24 cellular contexts compared by ENCODE assay signal in the genomic region with DNA sequence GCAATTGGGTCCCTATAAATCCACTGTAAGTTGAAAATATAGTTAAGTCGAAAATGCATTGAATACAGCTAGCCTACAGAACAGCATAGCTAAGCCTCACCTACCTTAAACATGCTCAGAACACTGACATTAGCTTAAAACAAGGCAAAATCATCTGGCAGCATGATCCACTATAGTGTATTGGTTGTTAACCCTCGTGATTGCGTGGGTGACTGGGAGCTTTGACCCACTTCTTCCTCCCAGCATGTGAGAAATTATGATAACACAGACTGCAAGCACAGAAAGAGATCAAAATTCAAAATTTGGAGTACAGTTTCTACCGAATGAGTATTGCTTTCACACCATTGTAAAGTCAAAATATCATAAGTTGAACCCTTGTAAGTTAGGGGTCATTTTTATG. TPM values are rescaled to one million over a fixed set of nuclear protein-coding genes. Genes with fewer than 3 reads are reported as not detected.
A peak's percentile ranks its signal among the peaks of the same experiment; 100 is the strongest.
DNase-seq lines count a peak whose midpoint lies in the region; ATAC-seq, FAIRE-seq and TF ChIP-seq lines count a peak whose summit lies in the region.
"Had no signal": no experiment of that assay in that cellular context is flagged by ENCODE, and none has a peak within 500 bp of the region (broad histone marks: within the 10 kb centered on the region; RNA-seq: fewer than 3 reads in every experiment).

No MANE protein-coding gene starts in this region.

- no peak overlapping the region for H3K4me3 Mint-ChIP-seq in activated CD4-positive, alpha-beta T cell treated with anti-CD3 and anti-CD28 coated beads, Interleukin-2, amount 10 ng/mL, durations not matched to agents 24 days and 14 days
- H3K4me3 Mint-ChIP-seq: CD14-positive monocyte; CD4-positive, alpha-beta memory T cell; CD4-positive, CD25-positive, alpha-beta regulatory T cell; CD8-positive, alpha-beta memory T cell had no signal

- no peaks in the 10 kb centered on the region for H3K9me2 ChIP-seq in OCI-LY1 (ENCODE audit: low read depth, low read length)

- no TSS peak for BruUV-seq in GM12878 (replicated peaks; lab: Mats Ljungman, UMichigan)

- FAIRE-seq in GM12878 (lab: Jason Lieb, UNC), result peak; percentile 57
- FAIRE-seq: G401.6, GM12892, GM18507, GM19239 had no signal

- DNase-seq in GM12878 (ENCODE audit: low read depth, low spot score), result no peak
- DNase-seq in head of caudate nucleus, result peak in 22 of 42 donors; percentile 4 to 66 (median 26)
- DNase-seq in NCI-H524 treated with DMSO at 0.1 percent for 48 hours (lab: John Stamatoyannopoulos, UW), result no peak
- no peak for DNase-seq in activated CD4-positive, alpha-beta T cell treated with anti-CD3 and anti-CD28 coated beads, Interleukin-2, amount 10 ng/mL, durations not matched to agents 24 days and 14 days
- DNase-seq in NCI-H146 (lab: John Stamatoyannopoulos, UW), result no peak
- DNase-seq: 8988T; ACHN; BE2C; C1 segment of cervical spinal cord; CD4-positive, alpha-beta memory T cell; CD4-positive, CD25-positive, alpha-beta regulatory T cell; CD8-positive, alpha-beta memory T cell; COR-L47; DMS79 treated with DMSO at 0.1 percent for 48 hours; GF-D8 had no signal

- H3K9ac ChIP-seq in OCI-LY1 (ENCODE audit: low read length) (no peak overlapping the region), GM12878 (ENCODE audit: control insufficient read depth, insufficient read depth, low read length) (no peak overlapping the region)
- H3K9ac ChIP-seq: BLaER1 had no signal

- H3K27ac ChIP-seq in OCI-LY1 (ENCODE audit: low read depth, low read length, poor library complexity, severe bottlenecking), result no peak overlapping the region
- no peak overlapping the region for H3K27ac ChIP-seq in GM12878 (ENCODE audit: control insufficient read depth, insufficient read depth)
- H3K27ac ChIP-seq: BLaER1 had no signal

- SMC1A ChIA-PET in GM12878 (lab: Charles Lee; ENCODE audit: uncharacterized antibody, unreplicated experiment), result no interaction called here

- WGBS in GM12878 (ENCODE audit: insufficient coverage, insufficient replicate concordance, low lambda C conversion rate, missing lambda C conversion rate), result 4% methylated on average over 4 of the region's 4 CpGs

- TF ChIP-seq POLR2A in GM12878 (IDR thresholded peaks at IDR 0.05; ENCODE audit: low read depth, low read length), result no peak

- RAD21 ChIA-PET in GM12878 (lab: Charles Lee; ENCODE audit: unreplicated experiment), result no interaction called here

- H3K36me3 ChIP-seq in OCI-LY1 (ENCODE audit: insufficient read depth, low read length), result no peaks in the 10 kb centered on the region
- no peaks in the 10 kb centered on the region for H3K36me3 ChIP-seq in GM12878 (ENCODE audit: control insufficient read depth in 2 of 2, insufficient read depth in 2 of 2, low read length in 1 of 2)
- H3K36me3 ChIP-seq: BE2C, BLaER1 had no signal

- no peaks in the 10 kb centered on the region for H3K27me3 ChIP-seq in OCI-LY1 (ENCODE audit: insufficient read depth, low read length)
- H3K27me3 ChIP-seq in GM12878 (replicated peaks in 1 of 2; ENCODE audit: control insufficient read depth in 2 of 2, insufficient read depth in 2 of 2, low read length in 1 of 2), result no peaks in the 10 kb centered on the region
- H3K27me3 ChIP-seq: BE2C, BLaER1 had no signal

- H3K9me3 ChIP-seq in OCI-LY1 (ENCODE audit: low read length), result no peaks in the 10 kb centered on the region
- H3K9me3 ChIP-seq in GM12878 (replicated peaks; ENCODE audit: control insufficient read depth, insufficient read depth, low read length), result no peaks in the 10 kb centered on the region
- H3K9me3 ChIP-seq: BE2C, BLaER1 had no signal

- H3K4me3 ChIP-seq in OCI-LY1 (ENCODE audit: low read depth, low read length, poor library complexity, severe bottlenecking) (no peak overlapping the region), GM12878 (no peak overlapping the region)
- H3K4me3 ChIP-seq: BLaER1 had no signal

- ATAC-seq in GM12878 (no peak), GM18868 (IDR thresholded peaks at IDR 0.05; ENCODE audit: unreplicated experiment) (no peak)

- no peak overlapping the region for H3K27ac Mint-ChIP-seq in activated CD4-positive, alpha-beta T cell treated with anti-CD3 and anti-CD28 coated beads, Interleukin-2, amount 10 ng/mL, durations not matched to agents 24 days and 14 days
- H3K27ac Mint-ChIP-seq: CD14-positive monocyte; CD4-positive, alpha-beta memory T cell; CD4-positive, CD25-positive, alpha-beta regulatory T cell; CD8-positive, alpha-beta memory T cell had no signal

- H3K36me3 Mint-ChIP-seq in activated CD4-positive, alpha-beta T cell treated with anti-CD3 and anti-CD28 coated beads, Interleukin-2, amount 10 ng/mL, durations not matched to agents 24 days and 14 days (ENCODE audit: low read depth), result no peaks in the 10 kb centered on the region
- H3K36me3 Mint-ChIP-seq: CD14-positive monocyte; CD4-positive, alpha-beta memory T cell; CD4-positive, CD25-positive, alpha-beta regulatory T cell; CD8-positive, alpha-beta memory T cell had no signal

- TF ChIP-seq CTCF in OCI-LY1 (IDR thresholded peaks at IDR 0.05; ENCODE audit: low read length), result no peak
- no peak for TF ChIP-seq CTCF in GM12878 (IDR thresholded peaks at IDR 0.05 in 2 of 3, conservative IDR thresholded peaks at IDR 0.05 in 1 of 3; ENCODE audit: control insufficient read depth in 2 of 3, extremely low read depth in 1 of 3, insufficient read depth in 1 of 3, low read depth in 3 of 3, low read length in 3 of 3)

- H3K4me2 ChIP-seq in OCI-LY1 (ENCODE audit: low read length) (no peak overlapping the region), GM12878 (ENCODE audit: control insufficient read depth, insufficient read depth) (no peak overlapping the region)
- H3K4me2 ChIP-seq: BLaER1 had no signal

- H4K20me1 ChIP-seq in OCI-LY1 (ENCODE audit: insufficient read depth, low read length), result no peaks in the 10 kb centered on the region
- no peaks in the 10 kb centered on the region for H4K20me1 ChIP-seq in GM12878 (ENCODE audit: control insufficient read depth, insufficient read depth)
- H4K20me1 ChIP-seq: BLaER1 had no signal

- H3K4me1 ChIP-seq in OCI-LY1 (ENCODE audit: insufficient read depth, low read length, severe bottlenecking) (peaks cover 53% of the 10 kb centered on the region), GM12878 (ENCODE audit: control insufficient read depth, insufficient read depth, low read length) (no peaks in the 10 kb centered on the region)
- H3K4me1 ChIP-seq: BE2C, BLaER1 had no signal

- TF ChIP-seq RAD21 in GM12878 (IDR thresholded peaks at IDR 0.05; ENCODE audit: insufficient read depth, low read depth, low read length), result no peak

- peak overlapping the region; percentile 77 for H2AFZ ChIP-seq in OCI-LY1 (ENCODE audit: low read length)
- H2AFZ ChIP-seq in GM12878 (ENCODE audit: control insufficient read depth, low read depth, low read length), result no peak overlapping the region

- H3K9me3 Mint-ChIP-seq in activated CD4-positive, alpha-beta T cell treated with anti-CD3 and anti-CD28 coated beads, Interleukin-2, amount 10 ng/mL, durations not matched to agents 24 days and 14 days, result no peaks in the 10 kb centered on the region

- CTCF ChIA-PET in GM12878 (lab: Yijun Ruan, JAX), result no interaction called here

- no peaks in the 10 kb centered on the region for H3K27me3 Mint-ChIP-seq in activated CD4-positive, alpha-beta T cell treated with anti-CD3 and anti-CD28 coated beads, Interleukin-2, amount 10 ng/mL, durations not matched to agents 24 days and 14 days
- H3K27me3 Mint-ChIP-seq: CD4-positive, alpha-beta memory T cell; CD4-positive, CD25-positive, alpha-beta regulatory T cell; CD8-positive, alpha-beta memory T cell had no signal

- TF ChIP-seq EP300 in GM12878 (IDR thresholded peaks at IDR 0.05; ENCODE audit: borderline replicate concordance in 1 of 2, control insufficient read depth in 1 of 2, low read depth in 2 of 2, low read length in 2 of 2), result no peak

- H3K4me1 Mint-ChIP-seq in activated CD4-positive, alpha-beta T cell treated with anti-CD3 and anti-CD28 coated beads, Interleukin-2, amount 10 ng/mL, durations not matched to agents 24 days and 14 days, result no peaks in the 10 kb centered on the region
- H3K4me1 Mint-ChIP-seq: CD14-positive monocyte; CD4-positive, alpha-beta memory T cell; CD4-positive, CD25-positive, alpha-beta regulatory T cell; CD8-positive, alpha-beta memory T cell had no signal

- intact Hi-C loops in GM12878 (cut with micrococcal nuclease; ENCODE audit: unreplicated experiment) (no loop called here), head of caudate nucleus (cut with DNase I) (no loop called here)
- intact Hi-C loops in activated CD4-positive, alpha-beta T cell treated with anti-CD3 and anti-CD28 coated beads, Interleukin-2, amount 10 ng/mL, durations not matched to agents 24 days and 14 days (cut with micrococcal nuclease), result no loop called here

- in situ Hi-C loops in GM12878 (cut with MboI), result no loop called here

- POLR2A ChIA-PET in GM12878 (lab: Charles Lee), result no interaction called here

- no peaks in the 10 kb centered on the region for H3K79me2 ChIP-seq in OCI-LY1 (ENCODE audit: insufficient read depth, low read length)
- H3K79me2 ChIP-seq in GM12878 (ENCODE audit: control insufficient read depth, insufficient read depth, low read length), result no peaks in the 10 kb centered on the region

- no peaks in the 10 kb centered on the region for H3F3A ChIP-seq in OCI-LY1 (ENCODE audit: insufficient read depth, low read length)

TF ChIP-seq in GM12878, 131 proteins besides CTCF, POLR2A, EP300 and RAD21 (continues in another document):
- TF ChIP-seq BRCA1 (IDR thresholded peaks at IDR 0.05; ENCODE audit: low read depth, low read length), result no peak
- no peak for TF ChIP-seq TBL1XR1 (IDR thresholded peaks at IDR 0.05; ENCODE audit: low read depth, low read length)
- TF ChIP-seq ZNF622 (IDR thresholded peaks at IDR 0.05), result no peak

RNA-seq across cellular contexts. Expression of a gene that starts 22.3 kb away (rescaled TPM):
- not detected in 2 replicates for total RNA-seq in GM12878 (2013; cell fraction: nucleolus; rRNA removed)
- not detected in 2 replicates for total RNA-seq in GM12878 (2014; rRNA removed)
- not detected in 2 replicates for total RNA-seq in GM12878 (2014; rRNA removed; fragmentation: Illumina TruSeq; extraction: Trizol)
- 0.08 TPM in 2 replicates for total RNA-seq in GM12878 (2021)
- not detected for polyA plus RNA-seq in GM12878 (2011; ENCODE audit: low read depth)
- polyA plus RNA-seq in GM12878 (2011; rRNA removed), result 0.03 TPM in 2 replicates
- 0.01 TPM in 1 of 2 replicates, not detected in the other for polyA plus RNA-seq in GM12878 (2011; cell fraction: cytosol; rRNA removed)
- polyA plus RNA-seq in GM12878 (2011; cell fraction: nucleus; rRNA removed), result 0.03 and 0.06 TPM in 2 replicates
- polyA plus RNA-seq in GM12878 (2012), result 0.05 TPM in 1 of 2 replicates, not detected in the other
- polyA plus RNA-seq in GM12878 (2014; fragmentation: Illumina TruSeq; extraction: Trizol), result not detected in 2 replicates
- polyA plus RNA-seq in GM12878 (2014; fragmentation: Nextera tagmentation; extraction: Ambion mirVana), result not detected
- polyA plus RNA-seq in GM12878 (2014; rRNA removed), result not detected in 2 replicates
- polyA plus RNA-seq in GM12878 (2016; fragmentation: Nextera tagmentation; extraction: Ambion mirVana), result under 1 TPM in 1 of 2 experiments, not detected in 1; 0.03 TPM
- 0.10 TPM in 1 of 2 replicates, not detected in the other for polyA minus RNA-seq in GM12878 (2011; rRNA and poly(A)+ RNA removed)
- not detected in 2 replicates for polyA minus RNA-seq in GM12878 (2011; cell fraction: cytosol; rRNA and poly(A)+ RNA removed)
- under 0.01 and 0.10 TPM in 2 replicates for polyA minus RNA-seq in GM12878 (2011; cell fraction: nucleus; rRNA and poly(A)+ RNA removed)
- not detected in 2 replicates for total RNA-seq in activated CD4-positive, alpha-beta T cell treated with anti-CD3 and anti-CD28 coated beads, Interleukin-2, amount 10 ng/mL, durations not matched to agents 24 days and 14 days
- total RNA-seq: CD4-positive, CD25-positive, alpha-beta regulatory T cell; CD8-positive, alpha-beta memory T cell had no signal
- polyA plus RNA-seq: AG04450; CD14-positive monocyte; CD8-positive, alpha-beta memory T cell had no signal

Comparison
In these comparisons a context has a peak if more than half of its experiments do, and no peak if none do; other contexts are left out.
1. DNase-seq: peak in head of caudate nucleus (22 of 42); none in GM12878 (single experiment), NCI-H524 treated with DMSO at 0.1 percent for 48 hours (single experiment), activated CD4-positive, alpha-beta T cell treated with anti-CD3 and anti-CD28 coated beads, Interleukin-2, amount 10 ng/mL, durations not matched to agents 24 days and 14 days (single experiment) and NCI-H146 (single experiment).